In the genomic region with DNA sequence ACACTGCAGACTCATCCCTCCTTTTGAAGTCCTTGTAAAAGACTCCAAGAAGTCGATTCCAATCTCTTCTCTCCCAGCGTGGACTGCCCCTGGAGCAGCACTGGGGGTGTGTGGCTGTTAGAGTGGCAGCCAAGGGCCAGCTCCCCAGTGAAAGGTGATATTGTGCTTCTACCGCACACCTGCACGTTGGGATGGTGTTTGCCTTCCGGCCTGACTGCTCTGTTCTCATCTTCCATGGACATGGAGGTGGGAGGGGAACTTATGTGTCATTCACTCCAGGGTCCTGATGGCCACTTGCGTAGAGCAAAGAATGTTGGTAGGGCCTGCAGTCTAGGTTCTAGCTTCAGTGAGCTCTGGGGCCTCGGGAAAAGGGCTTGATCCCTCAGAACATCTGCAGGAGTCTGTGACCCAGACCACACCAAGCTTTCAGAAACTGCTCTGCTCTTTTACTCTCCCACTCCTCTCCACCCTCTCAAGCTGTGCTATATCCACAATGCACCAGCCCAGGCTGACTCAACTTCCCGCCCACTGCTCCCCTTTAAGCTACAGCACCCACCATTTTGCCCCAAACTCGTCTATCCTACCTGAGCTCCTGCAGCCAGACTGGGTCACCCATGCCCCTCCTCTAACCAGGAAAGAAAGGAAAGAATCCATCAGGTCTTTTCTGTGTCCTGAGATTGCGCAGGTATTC, we compare ENCODE assay signal across 13 cellular contexts. TPM values are rescaled to one million over a fixed set of nuclear protein-coding genes. Genes with fewer than 3 reads are reported as not detected.
DNase-seq lines count a peak whose midpoint lies in the region; ATAC-seq and TF ChIP-seq lines count a peak whose summit lies in the region.
"Had no signal": no experiment of that assay in that cellular context is flagged by ENCODE, and none has a peak within 500 bp of the region (broad histone marks: within the 10 kb centered on the region; RNA-seq: fewer than 3 reads in every experiment).

No MANE protein-coding gene starts in this region.

- peak; percentile 51 for DNase-seq in activated CD4-positive, alpha-beta T cell treated with anti-CD3 and anti-CD28 coated beads for 48 hours
- no peak for DNase-seq in activated CD4-positive, alpha-beta T cell treated with anti-CD3 and anti-CD28 coated beads for 1 hour
- DNase-seq in SW480 (ENCODE audit: low spot score) (peak; percentile 23), left ventricle myocardium inferior (no peak), tibial nerve (ENCODE audit: low spot score in 2 of 2) (no peak), SJCRH30 (no peak)
- DNase-seq in naive thymus-derived CD8-positive, alpha-beta T cell, result no peak
- DNase-seq: activated CD4-positive, alpha-beta T cell treated with anti-CD3 and anti-CD28 coated beads, Interleukin-2, amount 50 U/mL, for 1 hour; erythroblast; hypothalamus had no signal

- H3K27me3 ChIP-seq in KMS-11 (ENCODE audit: insufficient read depth, low read depth) (no peaks in the 10 kb centered on the region), left ventricle myocardium inferior (ENCODE audit: low read depth) (no peaks in the 10 kb centered on the region), tibial nerve (no peaks in the 10 kb centered on the region), SJCRH30 (no peaks in the 10 kb centered on the region)

- no peak for TF ChIP-seq POLR2A in tibial nerve (IDR thresholded peaks at IDR 0.05)

- H3K27ac ChIP-seq in KMS-11 (peak overlapping the region; percentile 74), left ventricle myocardium inferior (replicated peaks) (no peak overlapping the region), tibial nerve (no peak overlapping the region), SJCRH30 (no peak overlapping the region)

- H3K36me3 ChIP-seq in KMS-11 (ENCODE audit: insufficient read depth), result no peaks in the 10 kb centered on the region
- no peaks in the 10 kb centered on the region for H3K36me3 ChIP-seq in left ventricle myocardium inferior
- no peaks in the 10 kb centered on the region for H3K36me3 ChIP-seq in tibial nerve
- H3K36me3 ChIP-seq in SJCRH30, result no peaks in the 10 kb centered on the region

- peak overlapping the region in 3 of 10 donors; percentile 6 to 39 (median 31) for H3K4me3 Mint-ChIP-seq in naive thymus-derived CD8-positive, alpha-beta T cell

- peak overlapping the region in 6 of 10 donors; percentile 32 to 78 (median 55) for H3K27ac Mint-ChIP-seq in naive thymus-derived CD8-positive, alpha-beta T cell

- TF ChIP-seq EP300 in tibial nerve (IDR thresholded peaks at IDR 0.05), result no peak

- peak overlapping the region; percentile 9; the same call in 1 of the 2 replicates for H3K9ac ChIP-seq in KMS-11

- H3K4me3 ChIP-seq in KMS-11 (IDR thresholded peaks at IDR 0.05; ENCODE audit: insufficient read depth, low read depth, low read length) (no peak overlapping the region), left ventricle myocardium inferior (no peak overlapping the region), tibial nerve (no peak overlapping the region), SJCRH30 (no peak overlapping the region)

- no peaks in the 10 kb centered on the region for H3K9me3 Mint-ChIP-seq in naive thymus-derived CD8-positive, alpha-beta T cell

- TF ChIP-seq CTCF in KMS-11 (conservative IDR thresholded peaks at IDR 0.05; ENCODE audit: low read depth, low read length) (no peak), left ventricle myocardium inferior (IDR thresholded peaks at IDR 0.05; ENCODE audit: borderline replicate concordance) (no peak), tibial nerve (IDR thresholded peaks at IDR 0.05) (no peak)

- H3K4me1 ChIP-seq in KMS-11 (ENCODE audit: low read depth, poor library complexity, severe bottlenecking) (peaks cover 94% of the 10 kb centered on the region), left ventricle myocardium inferior (peaks cover 22% of the 10 kb centered on the region), tibial nerve (peaks cover 0 to 14% (median 10%) of the 10 kb centered on the region in 4 donors), SJCRH30 (peaks cover 37% of the 10 kb centered on the region)

- peak overlapping the region; percentile 86 for H3K4me2 ChIP-seq in KMS-11

- POLR2A ChIA-PET in naive thymus-derived CD8-positive, alpha-beta T cell (lab: Charles Lee), result interaction anchor here (0.5 to 0.6 kb wide), 2 partner anchors 26 to 158 kb away, joined by 3 read pairs; no protein-coding TSS in a partner anchor

- no peaks in the 10 kb centered on the region for H4K20me1 ChIP-seq in KMS-11 (ENCODE audit: insufficient read depth)

- H3K79me2 ChIP-seq in KMS-11 (ENCODE audit: insufficient read depth, low read depth), result no peaks in the 10 kb centered on the region

- peak overlapping the region; percentile 10; the same call in 1 of the 2 replicates for H2AFZ ChIP-seq in KMS-11 (ENCODE audit: low read depth)

- H3K36me3 Mint-ChIP-seq in naive thymus-derived CD8-positive, alpha-beta T cell, result no peaks in the 10 kb centered on the region

- H3K4me1 Mint-ChIP-seq in naive thymus-derived CD8-positive, alpha-beta T cell, result peaks cover 42 to 56% (median 51%) of the 10 kb centered on the region in 4 donors

- no peaks in the 10 kb centered on the region for H3K27me3 Mint-ChIP-seq in naive thymus-derived CD8-positive, alpha-beta T cell

- WGBS in tibial nerve, 2 donors, result 76 to 83% methylated on average over 10 of the region's 10 CpGs

- ATAC-seq in naive thymus-derived CD8-positive, alpha-beta T cell, result no peak

- H3K9me3 ChIP-seq in left ventricle myocardium inferior (replicated peaks) (no peaks in the 10 kb centered on the region), tibial nerve (no peaks in the 10 kb centered on the region), SJCRH30 (replicated peaks) (no peaks in the 10 kb centered on the region)

- intact Hi-C loops in left ventricle myocardium inferior (cut with micrococcal nuclease), result no loop called here

RNA-seq across cellular contexts. Expression of gene LIPC, which starts 31.3 kb away (rescaled TPM):
- total RNA-seq in naive thymus-derived CD8-positive, alpha-beta T cell, result 1 to 10 TPM; 4.2 to 4.4 TPM
- polyA plus RNA-seq in naive thymus-derived CD8-positive, alpha-beta T cell, result 1 to 10 TPM in 1 of 3 donors, under 1 TPM in 2; 0.64 to 2.9 (median 0.69) TPM
- total RNA-seq in left ventricle myocardium inferior (1.5 TPM), tibial nerve (10 to 100 TPM; 11.2 to 18.4 (median 14.7) TPM)
- 0.35 and 1.2 TPM in 2 replicates for total RNA-seq in SJCRH30 (2014; rRNA removed; shearing (Covaris generic))
- total RNA-seq: cerebellum, lung microvascular endothelial cell had no signal

Comparison
In these comparisons a context has a peak if more than half of its experiments do, and no peak if none do; other contexts are left out.
1. DNase-seq: peak in activated CD4-positive, alpha-beta T cell treated with anti-CD3 and anti-CD28 coated beads for 48 hours (single experiment) and SW480 (single experiment); none in activated CD4-positive, alpha-beta T cell treated with anti-CD3 and anti-CD28 coated beads for 1 hour (single experiment), naive thymus-derived CD8-positive, alpha-beta T cell (0 of 10), left ventricle myocardium inferior (single experiment), tibial nerve (0 of 2) and SJCRH30 (0 of 2).